Comparison of ENCODE assay signal across 32 cellular contexts in the genomic region with DNA sequence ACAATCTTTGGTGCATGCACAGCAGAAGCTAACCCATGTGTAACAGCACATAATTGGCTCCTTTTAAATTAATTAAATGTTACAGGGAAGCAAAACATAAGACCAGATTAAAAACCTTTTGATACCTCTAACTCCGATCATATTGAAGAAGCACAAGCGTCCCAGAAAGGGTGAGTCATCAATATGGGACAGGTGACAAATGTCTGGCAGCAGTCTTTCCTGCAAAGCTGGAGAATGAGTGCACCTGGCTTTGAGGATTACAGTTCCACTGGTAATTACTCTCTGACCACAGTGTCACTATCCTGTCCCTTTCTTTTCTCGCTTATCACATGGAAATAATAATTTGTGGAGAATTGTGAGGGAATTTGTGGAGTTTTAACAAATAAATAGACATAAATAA.
DNase-seq lines count a peak whose midpoint lies in the region; ATAC-seq lines count a peak whose summit lies in the region.
"Had no signal": no experiment of that assay in that cellular context is flagged by ENCODE, and none has a peak within 500 bp of the region (broad histone marks: within the 10 kb centered on the region; RNA-seq: fewer than 3 reads in every experiment).

No MANE protein-coding gene starts in this region.

- no peak for ATAC-seq in HG03469 (IDR thresholded peaks at IDR 0.05; ENCODE audit: unreplicated experiment)
- no peak for ATAC-seq in GM19328 (IDR thresholded peaks at IDR 0.05; ENCODE audit: unreplicated experiment)
- ATAC-seq: activated CD4-positive, CD25-positive, alpha-beta regulatory T cell treated with anti-CD3 and anti-CD28 coated beads, Interleukin-2, amount 50 U/mL, for 24 hours; activated CD8-positive, alpha-beta memory T cell treated with anti-CD3 and anti-CD28 coated beads, Interleukin-2, amount 10 ng/mL, durations not matched to agents 7 days and 5 days; activated T-cell treated with anti-CD3 and anti-CD28 coated beads, Interleukin-2, amount 50 U/mL, for 4 hours; GM23338; HepG2; left colon; pancreas; stimulated activated memory B cell treated with anti-CD40 and anti-IgM and Interleukin-4, amounts not matched to agents 10 μg/mL and 1 μg/mL and 100 μg/mL, for 72 hours had no signal

- DNase-seq in NCI-H1417 (lab: John Stamatoyannopoulos, UW) = peak in 2 of 3 experiments; percentile 22 to 57
- DNase-seq in NCI-H1417 treated with DMSO at 0.1 percent for 48 hours (lab: John Stamatoyannopoulos, UW) = no peak
- DNase-seq in DMS153 treated with DMSO at 0.1 percent for 48 hours (lab: John Stamatoyannopoulos, UW; ENCODE audit: unreplicated experiment) = peak; percentile 3
- DNase-seq in NCI-H510A treated with DMSO at 0.1 percent for 48 hours (lab: John Stamatoyannopoulos, UW) = peak; percentile 32
- DNase-seq in SJCRH30 = peak; percentile 13 to 57
- no peak for DNase-seq in effector CD4-positive, alpha-beta T cell
- DNase-seq: activated CD4-positive, alpha-beta T cell treated with anti-CD3 and anti-CD28 coated beads, Interleukin-2, amount 50 U/mL, for 4 hours; activated CD8-positive, alpha-beta memory T cell treated with anti-CD3 and anti-CD28 coated beads, Interleukin-2, amount 10 ng/mL, durations not matched to agents 7 days and 5 days; activated gamma-delta T cell treated with Interleukin-2 at 50 U/mL for 16 hours; activated T-cell treated with anti-CD3 and anti-CD28 coated beads, Interleukin-2, amount 50 U/mL, for 4 hours; Calu3; effector memory CD4-positive, alpha-beta T cell; EL; immature natural killer cell; Karpas-422; left colon; NCI-H187 treated with DMSO at 0.1 percent for 48 hours; NCI-H526; pancreas; retina had no signal

- 0 out of 2 replicates have a peak, but pooled peaks cover 6% of the 10 kb centered on the region for H3K4me1 ChIP-seq in SJCRH30
- H3K4me1 ChIP-seq: pancreas had no signal

- no peaks in the 10 kb centered on the region for H3K9me3 ChIP-seq in SJCRH30 (replicated peaks)
- H3K9me3 ChIP-seq: pancreas had no signal

- no peak overlapping the region for H3K4me3 ChIP-seq in SJCRH30
- H3K4me3 ChIP-seq: cardiac muscle cell, coronary artery, GM23338, pancreas, SK-N-MC, skin epidermis had no signal

- H3K27ac ChIP-seq in SJCRH30 = no peak overlapping the region
- H3K27ac ChIP-seq: 22Rv1, cardiac muscle cell, coronary artery, pancreas, RWPE1, SK-N-MC, skin epidermis had no signal

- no peaks in the 10 kb centered on the region for H3K27me3 ChIP-seq in SJCRH30
- H3K27me3 ChIP-seq: cardiac muscle cell had no signal

- H3K36me3 ChIP-seq in SJCRH30 = no peaks in the 10 kb centered on the region
- H3K36me3 ChIP-seq: cardiac muscle cell, pancreas had no signal

Comparison
In these comparisons a context has a peak if more than half of its experiments do, and no peak if none do; other contexts are left out.
1. DNase-seq: peak in NCI-H1417 (2 of 3), DMS153 treated with DMSO at 0.1 percent for 48 hours (single experiment), NCI-H510A treated with DMSO at 0.1 percent for 48 hours (single experiment) and SJCRH30 (2 of 2); none in NCI-H1417 treated with DMSO at 0.1 percent for 48 hours (single experiment) and effector CD4-positive, alpha-beta T cell (single experiment).